13 cellular contexts compared by ENCODE assay signal in the genomic region with DNA sequence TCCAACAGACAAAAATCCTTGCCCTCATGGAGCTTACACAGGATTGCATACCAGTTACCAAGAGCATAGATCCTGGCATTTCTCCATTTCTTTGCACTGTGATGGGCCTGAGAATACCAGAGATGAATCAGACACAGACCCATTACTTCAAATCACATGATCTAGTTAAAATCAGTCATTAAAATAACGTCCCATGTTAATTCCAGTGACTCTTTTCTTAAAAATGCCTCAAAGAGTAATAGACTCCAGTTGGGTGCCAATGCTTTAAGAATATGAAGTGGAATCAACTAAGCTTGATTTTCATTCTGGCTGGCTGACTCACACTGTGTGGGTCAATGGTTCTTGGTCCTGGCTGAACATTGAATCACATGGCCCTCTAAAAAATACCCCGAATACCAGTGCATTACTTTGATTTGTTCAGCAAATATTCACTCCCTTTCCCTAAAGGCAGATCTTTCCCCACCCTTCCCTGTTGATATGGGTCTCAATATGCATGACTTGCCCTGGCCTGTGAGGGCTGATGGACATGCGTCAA. TPM values are rescaled to one million over a fixed set of nuclear protein-coding genes. Genes with fewer than 3 reads are reported as not detected.
DNase-seq lines count a peak whose midpoint lies in the region; ATAC-seq and TF ChIP-seq lines count a peak whose summit lies in the region.
"Had no signal": no experiment of that assay in that cellular context is flagged by ENCODE, and none has a peak within 500 bp of the region (broad histone marks: within the 10 kb centered on the region; RNA-seq: fewer than 3 reads in every experiment).

No MANE protein-coding gene starts in this region.

- in situ Hi-C loops in Caki2 (cut with HindIII; ENCODE audit: low pct_unique_long_range_greater_than_20kb, low sequenced_read_pairs): no loop called here

- H3K9me3 ChIP-seq in PC-3 (ENCODE audit: low read length): no peaks in the 10 kb centered on the region
- H3K9me3 ChIP-seq: upper lobe of left lung had no signal

- BruUV-seq in PC-3 (replicated peaks; lab: Mats Ljungman, UMichigan): no TSS peak

- H4K20me1 ChIP-seq in PC-3 (ENCODE audit: low read length): no peaks in the 10 kb centered on the region

- peak overlapping the region; percentile 27 for H3K27ac ChIP-seq in PC-3 (ENCODE audit: low read length)

- no peaks in the 10 kb centered on the region for H3K27me3 ChIP-seq in PC-3 (ENCODE audit: low read length)
- H3K27me3 ChIP-seq: upper lobe of left lung had no signal

- no peak overlapping the region for H3K4me3 Mint-ChIP-seq in dendritic cell treated with granulocyte-macrophage colony-stimulating factor and Interleukin-4, amounts not matched to agents 40 ng/mL and 50 ng/mL, for 4 days
- H3K4me3 Mint-ChIP-seq: activated CD4-positive, alpha-beta T cell treated with anti-CD3 and anti-CD28 coated beads, Interleukin-2, amount 10 ng/mL, durations not matched to agents 7 days and 5 days had no signal

- no peak overlapping the region for H3K9ac ChIP-seq in PC-3 (ENCODE audit: low read length)

- H3K4me3 ChIP-seq in PC-3 (ENCODE audit: low read length): no peak overlapping the region
- no peak overlapping the region for H3K4me3 ChIP-seq in retinal pigment epithelial cell (ENCODE audit: low read length)
- H3K4me3 ChIP-seq: upper lobe of left lung had no signal

- H3K9me2 ChIP-seq in PC-3 (replicated peaks; ENCODE audit: low read length): no peaks in the 10 kb centered on the region

- H3K27ac Mint-ChIP-seq in dendritic cell treated with granulocyte-macrophage colony-stimulating factor and Interleukin-4, amounts not matched to agents 40 ng/mL and 50 ng/mL, for 4 days: peak overlapping the region; percentile 30

- H3K9me3 Mint-ChIP-seq in dendritic cell treated with granulocyte-macrophage colony-stimulating factor and Interleukin-4, amounts not matched to agents 40 ng/mL and 50 ng/mL, for 4 days: no peaks in the 10 kb centered on the region

- peaks cover 7% of the 10 kb centered on the region for H3K4me1 ChIP-seq in PC-3 (ENCODE audit: insufficient read depth, low read length)

- ATAC-seq in PC-3 (peak; percentile 31; the same call in 1 of the 2 replicates), GM18867 (IDR thresholded peaks at IDR 0.05; ENCODE audit: unreplicated experiment) (no peak)

- H3K4me2 ChIP-seq in PC-3 (ENCODE audit: low read length): no peak overlapping the region

- intact Hi-C loops in PC-3 (cut with micrococcal nuclease): no loop called here
- intact Hi-C loops in dendritic cell treated with granulocyte-macrophage colony-stimulating factor and Interleukin-4, amounts not matched to agents 40 ng/mL and 50 ng/mL, for 4 days (cut with micrococcal nuclease): loop anchor here (10.0 kb wide), 1 partner anchor 429 kb away; no protein-coding TSS in a partner anchor

- no peaks in the 10 kb centered on the region for H3K79me2 ChIP-seq in PC-3 (ENCODE audit: low read length)

- peaks cover 91% of the 10 kb centered on the region for H3K4me1 Mint-ChIP-seq in dendritic cell treated with granulocyte-macrophage colony-stimulating factor and Interleukin-4, amounts not matched to agents 40 ng/mL and 50 ng/mL, for 4 days (ENCODE audit: low read depth)

- DNase-seq in Caki2 (ENCODE audit: low read depth): peak; percentile 93
- peak; percentile 40 for DNase-seq in PC-3
- DNase-seq in retinal pigment epithelial cell (ENCODE audit: low read depth): peak; percentile 95
- DNase-seq in GM20000 (ENCODE audit: low spot score): no peak
- no peak for DNase-seq in ureter (ENCODE audit: low spot score)
- DNase-seq in hippocampal formation (lab: John Stamatoyannopoulos, UW): no peak
- DNase-seq: activated CD4-positive, alpha-beta T cell treated with anti-CD3 and anti-CD28 coated beads, Interleukin-2, amount 10 ng/mL, durations not matched to agents 7 days and 5 days; NCI-H2081 treated with DMSO at 0.1 percent for 48 hours; upper lobe of left lung had no signal

- no peak overlapping the region for H2AFZ ChIP-seq in PC-3 (ENCODE audit: low read length)

- H3F3A ChIP-seq in PC-3 (ENCODE audit: low read length, unreplicated experiment): no peaks in the 10 kb centered on the region

- CTCF ChIA-PET in PC-3 (lab: Charles Lee): no interaction called here

- peaks cover 14% of the 10 kb centered on the region for H3K27me3 Mint-ChIP-seq in dendritic cell treated with granulocyte-macrophage colony-stimulating factor and Interleukin-4, amounts not matched to agents 40 ng/mL and 50 ng/mL, for 4 days
- H3K27me3 Mint-ChIP-seq: activated CD4-positive, alpha-beta T cell treated with anti-CD3 and anti-CD28 coated beads, Interleukin-2, amount 10 ng/mL, durations not matched to agents 7 days and 5 days had no signal

- H3K36me3 Mint-ChIP-seq in dendritic cell treated with granulocyte-macrophage colony-stimulating factor and Interleukin-4, amounts not matched to agents 40 ng/mL and 50 ng/mL, for 4 days (ENCODE audit: low read depth): no peaks in the 10 kb centered on the region

- no peak for TF ChIP-seq CTCF in PC-3 (conservative IDR thresholded peaks at IDR 0.05; ENCODE audit: low read depth, low read length)
- no peak for TF ChIP-seq CTCF in retinal pigment epithelial cell (conservative IDR thresholded peaks at IDR 0.05; ENCODE audit: low read depth, low read length)
- TF ChIP-seq CTCF in GM20000 (IDR thresholded peaks at IDR 0.05; ENCODE audit: extremely low read depth, missing control alignments): no peak

- POLR2A ChIA-PET in PC-3 (lab: Charles Lee; ENCODE audit: unreplicated experiment): no interaction called here

- no peaks in the 10 kb centered on the region for H3K36me3 ChIP-seq in PC-3 (ENCODE audit: low read depth, low read length)
- H3K36me3 ChIP-seq: upper lobe of left lung had no signal

RNA-seq across cellular contexts. Expression of a gene that starts 11.0 kb away (rescaled TPM):
- 1.9 and 6.3 TPM in 2 replicates for total RNA-seq in Caki2 (2014; rRNA removed; shearing (Covaris generic); ENCODE audit: low replicate concordance)
- total RNA-seq in PC-3 (2014; rRNA removed) (0.12 and 0.22 TPM in 2 replicates), ureter (35.1 TPM)
- total RNA-seq: pulmonary artery endothelial cell had no signal

RNA-seq across cellular contexts. Expression of a gene that starts 31.7 kb away (rescaled TPM):
- not detected in 2 replicates for total RNA-seq in Caki2 (2014; rRNA removed; shearing (Covaris generic); ENCODE audit: low replicate concordance)
- not detected in 2 replicates for total RNA-seq in PC-3 (2014; rRNA removed)
- not detected for total RNA-seq in ureter
- total RNA-seq: activated CD4-positive, alpha-beta T cell treated with anti-CD3 and anti-CD28 coated beads, Interleukin-2, amount 10 ng/mL, durations not matched to agents 7 days and 5 days; frontal cortex; pulmonary artery endothelial cell; upper lobe of left lung had no signal

RNA-seq across cellular contexts. Expression of a gene that starts 38.2 kb away (rescaled TPM):
- total RNA-seq in Caki2 (2014; rRNA removed; shearing (Covaris generic); ENCODE audit: low replicate concordance): not detected in 2 replicates
- total RNA-seq in PC-3 (2014; rRNA removed) (not detected in 2 replicates), ureter (not detected)
- total RNA-seq: activated CD4-positive, alpha-beta T cell treated with anti-CD3 and anti-CD28 coated beads, Interleukin-2, amount 10 ng/mL, durations not matched to agents 7 days and 5 days; pulmonary artery endothelial cell had no signal

Comparison
In these comparisons a context has a peak if more than half of its experiments do, and no peak if none do; other contexts are left out.
1. DNase-seq: peak in Caki2 (single experiment), PC-3 (single experiment) and retinal pigment epithelial cell (single experiment); none in GM20000 (single experiment), ureter (single experiment) and hippocampal formation (0 of 2).